In genomic region chr2:228086561-228086960, GRCh38 we compare ENCODE assay signal across 26 cellular contexts.
DNase-seq lines count a peak whose midpoint lies in the region.
"Had no signal": no experiment of that assay in that cellular context is flagged by ENCODE, and none has a peak within 500 bp of the region (broad histone marks: within the 10 kb centered on the region; RNA-seq: fewer than 3 reads in every experiment).

No MANE protein-coding gene starts in this region.

- DNase-seq in ELF-1 (ENCODE audit: low read depth, low spot score) (peak; percentile 27), epidermal melanocyte (ENCODE audit: insufficient read length, low spot score) (peak; percentile 51), foreskin melanocyte (peak; percentile 76), cerebellar nuclear complex (lab: John Stamatoyannopoulos, UW) (no peak), NCI-H69 (lab: John Stamatoyannopoulos, UW) (no peak)
- DNase-seq in activated effector memory CD4-positive, alpha-beta T cell treated with Interleukin-2 at 50 U/mL for 16 hours: no peak
- DNase-seq: 8988T; ACHN; AML-193; BE2C; C1 segment of cervical spinal cord; Caco-2; Calu3; CD4-positive, alpha-beta memory T cell; CD4-positive, alpha-beta T cell; CD4-positive, CD25-positive, alpha-beta regulatory T cell; CD8-positive, alpha-beta memory T cell; CD8-positive, alpha-beta T cell; COR-L47; DMS 273 treated with DMSO at 0.1 percent for 48 hours; DMS153; DMS53; DMS79; DMS79 treated with DMSO at 0.1 percent for 48 hours; DND-41; EL had no signal

Comparison
In these comparisons a context has a peak if more than half of its experiments do, and no peak if none do; other contexts are left out.
1. DNase-seq: peak in ELF-1 (single experiment), epidermal melanocyte (single experiment) and foreskin melanocyte (single experiment); none in cerebellar nuclear complex (0 of 2), NCI-H69 (single experiment) and activated effector memory CD4-positive, alpha-beta T cell treated with Interleukin-2 at 50 U/mL for 16 hours (single experiment).